In genomic region chr20:41734506-41734945, GRCh38 we compare ENCODE assay signal across 9 cellular contexts.
DNase-seq lines count a peak whose midpoint lies in the region; ATAC-seq, FAIRE-seq and TF ChIP-seq lines count a peak whose summit lies in the region.
"Had no signal": no experiment of that assay in that cellular context is flagged by ENCODE, and none has a peak within 500 bp of the region (broad histone marks: within the 10 kb centered on the region; RNA-seq: fewer than 3 reads in every experiment).

No MANE protein-coding gene starts in this region.

- CTCF ChIA-PET in PC-9 (lab: Charles Lee): interaction anchor here (0.6 to 1.0 kb wide), 2 partner anchors 551 to 1674 kb away, joined by 3 read pairs; no protein-coding TSS in a partner anchor

- intact Hi-C loops in PC-9 (cut with micrococcal nuclease; ENCODE audit: unreplicated experiment): loop anchor here (2.0 to 10.0 kb wide), 2 partner anchors 394 to 790 kb away; partner anchors contain the start of gene LPIN3

- no TSS peak for BruUV-seq in PC-9 (replicated peaks; lab: Mats Ljungman, UMichigan)

- no peak for FAIRE-seq in small intestine (lab: Jason Lieb, UNC)
- FAIRE-seq: TTC549 had no signal

- H3K36me3 ChIP-seq in PC-9 (ENCODE audit: low read depth): no peaks in the 10 kb centered on the region
- no peaks in the 10 kb centered on the region for H3K36me3 ChIP-seq in right atrium auricular region
- H3K36me3 ChIP-seq in small intestine (ENCODE audit: control insufficient read depth in 2 of 2, insufficient read depth in 2 of 2, low read length in 2 of 2): no peaks in the 10 kb centered on the region

- DNase-seq in DMS53 treated with DMSO at 0.1 percent for 48 hours (lab: John Stamatoyannopoulos, UW; ENCODE audit: unreplicated experiment) (peak; percentile 24), PC-9 (peak in 1 of 2 experiments; percentile 45), right atrium auricular region (ENCODE audit: low spot score) (peak; percentile 59), small intestine (peak; percentile 73), DMS79 treated with DMSO at 0.1 percent for 48 hours (lab: John Stamatoyannopoulos, UW) (no peak)
- peak; percentile 14 for DNase-seq in activated naive CD8-positive, alpha-beta T cell treated with anti-CD3 and anti-CD28 coated beads for 36 hours

- H3K4me3 Mint-ChIP-seq in activated naive CD8-positive, alpha-beta T cell treated with anti-CD3 and anti-CD28 coated beads for 36 hours: no peak overlapping the region

- no peak overlapping the region for H3K4me3 ChIP-seq in PC-9
- H3K4me3 ChIP-seq in right atrium auricular region: no peak overlapping the region
- no peak overlapping the region for H3K4me3 ChIP-seq in small intestine (ENCODE audit: low read depth in 1 of 2, low read length in 2 of 2)

- no peaks in the 10 kb centered on the region for H3K9me2 ChIP-seq in PC-9 (ENCODE audit: insufficient read depth)

- H3K79me2 ChIP-seq in PC-9 (ENCODE audit: low read depth): no peaks in the 10 kb centered on the region

- no peaks in the 10 kb centered on the region for H3K9me3 Mint-ChIP-seq in activated naive CD8-positive, alpha-beta T cell treated with anti-CD3 and anti-CD28 coated beads for 36 hours

- WGBS in small intestine, 3 donors: 32 to 42% (median 33%) methylated on average over 5 of the region's 5 CpGs

- POLR2A ChIA-PET in PC-9 (lab: Charles Lee; ENCODE audit: unreplicated experiment): no interaction called here

- no peaks in the 10 kb centered on the region for H3K27me3 Mint-ChIP-seq in activated naive CD8-positive, alpha-beta T cell treated with anti-CD3 and anti-CD28 coated beads for 36 hours

- H3K27ac Mint-ChIP-seq in activated naive CD8-positive, alpha-beta T cell treated with anti-CD3 and anti-CD28 coated beads for 36 hours: no peak overlapping the region

- no peak overlapping the region for H2AFZ ChIP-seq in PC-9

- no peaks in the 10 kb centered on the region for H3F3A ChIP-seq in PC-9 (ENCODE audit: insufficient read depth, low read depth)

- H3K4me2 ChIP-seq in PC-9: no peak overlapping the region

- no peak overlapping the region for H3K27ac ChIP-seq in PC-9
- no peak overlapping the region for H3K27ac ChIP-seq in right atrium auricular region
- H3K27ac ChIP-seq in small intestine (ENCODE audit: low read depth in 1 of 2, low read length in 1 of 2): no peak overlapping the region

- H4K20me1 ChIP-seq in PC-9 (ENCODE audit: insufficient read depth): no peaks in the 10 kb centered on the region

- TF ChIP-seq CTCF in PC-9 (conservative IDR thresholded peaks at IDR 0.05): peak; percentile 96
- peak; percentile 83 to 89 for TF ChIP-seq CTCF in right atrium auricular region (IDR thresholded peaks at IDR 0.05)

- peak; percentile 58 for ATAC-seq in HG03354 (IDR thresholded peaks at IDR 0.05; ENCODE audit: poor library complexity, severe bottlenecking, unreplicated experiment)
- no peak for ATAC-seq in HG03108 (IDR thresholded peaks at IDR 0.05; ENCODE audit: unreplicated experiment)

- no peaks in the 10 kb centered on the region for H3K4me1 Mint-ChIP-seq in activated naive CD8-positive, alpha-beta T cell treated with anti-CD3 and anti-CD28 coated beads for 36 hours

- H3K27me3 ChIP-seq in PC-9 (ENCODE audit: insufficient read depth, low read depth) (no peaks in the 10 kb centered on the region), right atrium auricular region (no peaks in the 10 kb centered on the region), small intestine (ENCODE audit: control insufficient read depth in 2 of 2, insufficient read depth in 2 of 2, low read length in 2 of 2) (no peaks in the 10 kb centered on the region)

- no peaks in the 10 kb centered on the region for H3K36me3 Mint-ChIP-seq in activated naive CD8-positive, alpha-beta T cell treated with anti-CD3 and anti-CD28 coated beads for 36 hours

- H3K9me3 ChIP-seq in PC-9 (ENCODE audit: insufficient read depth, low read depth) (no peaks in the 10 kb centered on the region), right atrium auricular region (peaks cover 0 to 6% of the 10 kb centered on the region in 2 donors), small intestine (ENCODE audit: control insufficient read depth, low read depth) (no peaks in the 10 kb centered on the region)

- H3K4me1 ChIP-seq in PC-9 (replicated peaks; ENCODE audit: insufficient read depth) (no peaks in the 10 kb centered on the region), right atrium auricular region (no peaks in the 10 kb centered on the region), small intestine (ENCODE audit: control insufficient read depth in 2 of 2, insufficient read depth in 1 of 2, low read depth in 1 of 2, low read length in 1 of 2) (no peaks in the 10 kb centered on the region)
